In genomic region chr3:11170052-11170770, GRCh38 we compare ENCODE assay signal across 1 cellular context.
TF ChIP-seq lines count a peak whose summit lies in the region.

No MANE protein-coding gene starts in this region.

TF ChIP-seq in K562, 482 proteins besides CTCF, POLR2A, EP300 and RAD21 (continued from another document):
- TF ChIP-seq ZNF449 (CRISPR knock-in tag; IDR thresholded peaks at IDR 0.05): no peak
